Comparison of ENCODE assay signal across 28 cellular contexts in genomic region chr2:188919824-188920223, GRCh38. TPM values are rescaled to one million over a fixed set of nuclear protein-coding genes. Genes with fewer than 3 reads are reported as not detected.
DNase-seq lines count a peak whose midpoint lies in the region; ATAC-seq, FAIRE-seq and TF ChIP-seq lines count a peak whose summit lies in the region.
"Had no signal": no experiment of that assay in that cellular context is flagged by ENCODE, and none has a peak within 500 bp of the region (broad histone marks: within the 10 kb centered on the region; RNA-seq: fewer than 3 reads in every experiment).

No MANE protein-coding gene starts in this region.

- in situ Hi-C loops in GM12878 (cut with MboI), result no loop called here

- no peak for TF ChIP-seq EP300 in GM12878 (IDR thresholded peaks at IDR 0.05; ENCODE audit: borderline replicate concordance in 1 of 2, control insufficient read depth in 1 of 2, low read depth in 2 of 2, low read length in 2 of 2)

- POLR2A ChIA-PET in GM12878 (lab: Charles Lee), result no interaction called here

- 50% methylated on average over 2 of the region's 2 CpGs for WGBS in GM12878 (ENCODE audit: insufficient coverage, insufficient replicate concordance, low lambda C conversion rate, missing lambda C conversion rate)

- no peak for TF ChIP-seq RAD21 in GM12878 (IDR thresholded peaks at IDR 0.05; ENCODE audit: insufficient read depth, low read depth, low read length)

- CTCF ChIA-PET in GM12878 (lab: Yijun Ruan, JAX), result no interaction called here

- H3K79me2 ChIP-seq in GM12878 (ENCODE audit: control insufficient read depth, insufficient read depth, low read length), result no peaks in the 10 kb centered on the region

- no peaks in the 10 kb centered on the region for H3K4me1 Mint-ChIP-seq in stimulated activated effector memory CD8-positive, alpha-beta T cell treated with anti-CD3 and anti-CD28 coated beads, Interleukin-12 subunit alpha, Interleukin-12 subunit beta, amount 100 ng/mL, for 72 hours
- H3K4me1 Mint-ChIP-seq: brain; memory B cell; naive thymus-derived CD4-positive, alpha-beta T cell had no signal

- H3K27ac Mint-ChIP-seq in stimulated activated effector memory CD8-positive, alpha-beta T cell treated with anti-CD3 and anti-CD28 coated beads, Interleukin-12 subunit alpha, Interleukin-12 subunit beta, amount 100 ng/mL, for 72 hours, result no peak overlapping the region
- H3K27ac Mint-ChIP-seq: activated CD8-positive, alpha-beta T cell treated with anti-CD3 and anti-CD28 coated beads for 36 hours; activated naive CD8-positive, alpha-beta T cell; brain; CD8-positive, alpha-beta T cell; memory B cell; naive thymus-derived CD4-positive, alpha-beta T cell; WTC11 had no signal

- H3K36me3 Mint-ChIP-seq in stimulated activated effector memory CD8-positive, alpha-beta T cell treated with anti-CD3 and anti-CD28 coated beads, Interleukin-12 subunit alpha, Interleukin-12 subunit beta, amount 100 ng/mL, for 72 hours, result no peaks in the 10 kb centered on the region
- H3K36me3 Mint-ChIP-seq: activated naive CD8-positive, alpha-beta T cell; brain; CD8-positive, alpha-beta T cell; memory B cell; naive thymus-derived CD4-positive, alpha-beta T cell; WTC11 had no signal

- FAIRE-seq in GM12878 (lab: Jason Lieb, UNC), result no peak
- FAIRE-seq: GM18507, pancreas, urothelium cell line had no signal

- no peaks in the 10 kb centered on the region for H3K4me1 ChIP-seq in GM12878 (ENCODE audit: control insufficient read depth, insufficient read depth, low read length)
- H3K4me1 ChIP-seq: foreskin keratinocyte had no signal

- no peaks in the 10 kb centered on the region for H3K36me3 ChIP-seq in GM12878 (ENCODE audit: control insufficient read depth in 2 of 2, insufficient read depth in 2 of 2, low read length in 1 of 2)
- H3K36me3 ChIP-seq: pancreas had no signal

- RAD21 ChIA-PET in GM12878 (lab: Charles Lee; ENCODE audit: unreplicated experiment), result interaction anchor here (1.7 kb wide), 1 partner anchor 58 kb away, joined by 5 read pairs; no protein-coding TSS in a partner anchor

- no peak overlapping the region for H2AFZ ChIP-seq in GM12878 (ENCODE audit: control insufficient read depth, low read depth, low read length)

- H3K4me3 Mint-ChIP-seq in stimulated activated effector memory CD8-positive, alpha-beta T cell treated with anti-CD3 and anti-CD28 coated beads, Interleukin-12 subunit alpha, Interleukin-12 subunit beta, amount 100 ng/mL, for 72 hours, result no peak overlapping the region
- H3K4me3 Mint-ChIP-seq: activated CD8-positive, alpha-beta T cell treated with anti-CD3 and anti-CD28 coated beads for 36 hours; activated naive CD8-positive, alpha-beta T cell; brain; CD8-positive, alpha-beta T cell; memory B cell; naive thymus-derived CD4-positive, alpha-beta T cell; WTC11 had no signal

- no peaks in the 10 kb centered on the region for H3K27me3 ChIP-seq in GM12878 (replicated peaks in 1 of 2; ENCODE audit: control insufficient read depth in 2 of 2, insufficient read depth in 2 of 2, low read length in 1 of 2)
- H3K27me3 ChIP-seq: foreskin keratinocyte, pancreas had no signal

- TF ChIP-seq POLR2A in GM12878 (IDR thresholded peaks at IDR 0.05; ENCODE audit: low read depth, low read length), result no peak

- H3K9me3 ChIP-seq in GM12878 (replicated peaks; ENCODE audit: control insufficient read depth, insufficient read depth, low read length), result no peaks in the 10 kb centered on the region
- H3K9me3 ChIP-seq: pancreas had no signal

- SMC1A ChIA-PET in GM12878 (lab: Charles Lee; ENCODE audit: uncharacterized antibody, unreplicated experiment), result no interaction called here

- no peak overlapping the region for H3K27ac ChIP-seq in GM12878 (ENCODE audit: control insufficient read depth, insufficient read depth)
- H3K27ac ChIP-seq: foreskin keratinocyte, KMS-11, pancreas had no signal

- peak; percentile 15 for DNase-seq in GM12878 (ENCODE audit: low read depth, low spot score)
- no peak for DNase-seq in D341Med (ENCODE audit: low spot score)
- DNase-seq in activated CD4-positive, alpha-beta T cell treated with anti-CD3 and anti-CD28 coated beads, Interleukin-2, amount 50 U/mL, for 1 hour, result no peak
- DNase-seq in stimulated activated effector memory CD8-positive, alpha-beta T cell treated with anti-CD3 and anti-CD28 coated beads, Interleukin-12 subunit alpha, Interleukin-12 subunit beta, amount 100 ng/mL, for 72 hours (ENCODE audit: low spot score in 2 of 2), result no peak
- DNase-seq: activated CD8-positive, alpha-beta T cell treated with anti-CD3 and anti-CD28 coated beads for 36 hours; activated T-cell treated with anti-CD3 and anti-CD28 coated beads, Interleukin-2, amount 50 U/mL, for 48 hours; CD8-positive, alpha-beta T cell; dermis blood vessel endothelial cell; DMS79 treated with DMSO at 0.1 percent for 48 hours; foreskin keratinocyte; H7; naive thymus-derived CD4-positive, alpha-beta T cell; NCI-H1105 treated with DMSO at 0.1 percent for 48 hours; pancreas; stimulated activated CD4-positive, alpha-beta T cell treated with anti-CD3 and anti-CD28 coated beads, Interleukin-1b, Interleukin-23, amount 100 ng/mL, for 48 hours; T-helper 2 cell had no signal

- no peak overlapping the region for H3K4me2 ChIP-seq in GM12878 (ENCODE audit: control insufficient read depth, insufficient read depth)
- H3K4me2 ChIP-seq: KMS-11 had no signal

- ATAC-seq in GM18870 (IDR thresholded peaks at IDR 0.05; ENCODE audit: unreplicated experiment), result peak; percentile 79
- ATAC-seq in HG02759 (IDR thresholded peaks at IDR 0.05; ENCODE audit: unreplicated experiment), result peak; percentile 55
- peak; percentile 59 for ATAC-seq in HG03442 (IDR thresholded peaks at IDR 0.05; ENCODE audit: unreplicated experiment)
- peak; percentile 96 for ATAC-seq in GM12878
- no peak for ATAC-seq in HG02852 (IDR thresholded peaks at IDR 0.05; ENCODE audit: unreplicated experiment)
- no peak for ATAC-seq in stimulated activated effector memory CD8-positive, alpha-beta T cell treated with anti-CD3 and anti-CD28 coated beads, Interleukin-12 subunit alpha, Interleukin-12 subunit beta, amount 100 ng/mL, for 72 hours
- ATAC-seq: activated CD8-positive, alpha-beta T cell treated with anti-CD3 and anti-CD28 coated beads for 36 hours; CD8-positive, alpha-beta T cell; foreskin keratinocyte; naive thymus-derived CD4-positive, alpha-beta T cell; Panc1; pancreas; WTC11 had no signal

- intact Hi-C loops in GM12878 (cut with micrococcal nuclease; ENCODE audit: unreplicated experiment), result no loop called here

- peaks cover 14% of the 10 kb centered on the region for H3K9me3 Mint-ChIP-seq in stimulated activated effector memory CD8-positive, alpha-beta T cell treated with anti-CD3 and anti-CD28 coated beads, Interleukin-12 subunit alpha, Interleukin-12 subunit beta, amount 100 ng/mL, for 72 hours
- H3K9me3 Mint-ChIP-seq: CD8-positive, alpha-beta T cell; WTC11 had no signal

- BruUV-seq in GM12878 (replicated peaks; lab: Mats Ljungman, UMichigan), result no TSS peak

- H4K20me1 ChIP-seq in GM12878 (ENCODE audit: control insufficient read depth, insufficient read depth), result no peaks in the 10 kb centered on the region

- TF ChIP-seq CTCF in GM12878 (IDR thresholded peaks at IDR 0.05 in 2 of 3, conservative IDR thresholded peaks at IDR 0.05 in 1 of 3; ENCODE audit: control insufficient read depth in 2 of 3, extremely low read depth in 1 of 3, insufficient read depth in 1 of 3, low read depth in 3 of 3, low read length in 3 of 3), result no peak

- H3K4me3 ChIP-seq in GM12878, result no peak overlapping the region
- H3K4me3 ChIP-seq: pancreas had no signal

- no peak overlapping the region for H3K9ac ChIP-seq in GM12878 (ENCODE audit: control insufficient read depth, insufficient read depth, low read length)
- H3K9ac ChIP-seq: KMS-11 had no signal

TF ChIP-seq in GM12878, 131 proteins besides CTCF, POLR2A, EP300 and RAD21 (continues in another document):
- TF ChIP-seq IKZF2 (IDR thresholded peaks at IDR 0.05), result no peak; a peak in 1 of 4 replicates
- TF ChIP-seq ZBTB11 (CRISPR knock-in tag; IDR thresholded peaks at IDR 0.05), result no peak

RNA-seq across cellular contexts. Expression of gene COL3A1, which starts 54.3 kb away (rescaled TPM):
- total RNA-seq in GM12878 (2013; cell fraction: nucleolus; rRNA removed), result 0.17 TPM in 1 of 2 replicates, not detected in the other
- 0.11 and 0.16 TPM in 2 replicates for total RNA-seq in GM12878 (2014; rRNA removed)
- 0.04 and 0.09 TPM in 2 replicates for total RNA-seq in GM12878 (2014; rRNA removed; fragmentation: Illumina TruSeq; extraction: Trizol)
- total RNA-seq in GM12878 (2021), result 0.67 and 0.74 TPM in 2 replicates
- 0.08 TPM for polyA plus RNA-seq in GM12878 (2011; ENCODE audit: low read depth)
- polyA plus RNA-seq in GM12878 (2011; rRNA removed), result not detected in 2 replicates
- polyA plus RNA-seq in GM12878 (2011; cell fraction: cytosol; rRNA removed), result not detected in 2 replicates
- polyA plus RNA-seq in GM12878 (2011; cell fraction: nucleus; rRNA removed), result not detected in 2 replicates
- polyA plus RNA-seq in GM12878 (2012), result 0.07 and 0.10 TPM in 2 replicates
- polyA plus RNA-seq in GM12878 (2014; fragmentation: Illumina TruSeq; extraction: Trizol), result 0.06 and 0.32 TPM in 2 replicates
- under 1 TPM in 1 of 2 experiments, not detected in 1; 0.07 TPM for polyA plus RNA-seq in GM12878 (2014; fragmentation: Nextera tagmentation; extraction: Ambion mirVana)
- 0.09 and 0.11 TPM in 2 replicates for polyA plus RNA-seq in GM12878 (2014; rRNA removed)
- under 1 TPM; 0.16 to 0.27 TPM for polyA plus RNA-seq in GM12878 (2016; fragmentation: Nextera tagmentation; extraction: Ambion mirVana)
- polyA minus RNA-seq in GM12878 (2011; rRNA and poly(A)+ RNA removed), result not detected in 2 replicates
- not detected in 2 replicates for polyA minus RNA-seq in GM12878 (2011; cell fraction: cytosol; rRNA and poly(A)+ RNA removed)
- polyA minus RNA-seq in GM12878 (2011; cell fraction: nucleus; rRNA and poly(A)+ RNA removed), result not detected in 2 replicates
- total RNA-seq: activated CD8-positive, alpha-beta T cell treated with anti-CD3 and anti-CD28 coated beads for 36 hours; CD8-positive, alpha-beta T cell; H7 had no signal
- polyA plus RNA-seq: naive thymus-derived CD4-positive, alpha-beta T cell had no signal

Comparison
In these comparisons a context has a peak if more than half of its experiments do, and no peak if none do; other contexts are left out.
1. ATAC-seq: peak in GM18870 (single experiment), HG02759 (single experiment), HG03442 (single experiment) and GM12878 (single experiment); none in HG02852 (single experiment) and stimulated activated effector memory CD8-positive, alpha-beta T cell treated with anti-CD3 and anti-CD28 coated beads, Interleukin-12 subunit alpha, Interleukin-12 subunit beta, amount 100 ng/mL, for 72 hours (single experiment).